Comparison of ENCODE assay signal across 8 cellular contexts in the genomic region with DNA sequence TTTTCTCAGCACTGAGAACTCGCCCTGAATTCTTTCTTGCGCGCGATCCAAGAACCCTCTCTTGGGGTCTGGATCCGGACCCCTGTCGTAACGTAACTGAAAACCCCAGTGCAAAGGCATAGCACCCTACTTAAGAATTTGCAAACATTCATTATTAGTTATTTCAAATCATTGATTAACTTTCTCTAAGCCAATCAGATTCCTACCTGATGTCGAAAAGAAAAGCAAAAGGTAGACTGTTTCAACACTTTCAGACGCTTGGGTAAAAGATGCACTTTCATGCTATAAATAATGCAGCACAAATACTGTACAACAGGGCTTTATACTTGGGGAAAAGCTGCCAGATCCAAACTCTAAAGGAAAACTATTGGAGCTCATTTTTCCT. TPM values are rescaled to one million over a fixed set of nuclear protein-coding genes. Genes with fewer than 3 reads are reported as not detected.
DNase-seq lines count a peak whose midpoint lies in the region; ATAC-seq and TF ChIP-seq lines count a peak whose summit lies in the region.
"Had no signal": no experiment of that assay in that cellular context is flagged by ENCODE, and none has a peak within 500 bp of the region (broad histone marks: within the 10 kb centered on the region; RNA-seq: fewer than 3 reads in every experiment).

No MANE protein-coding gene starts in this region.

- no peak for ATAC-seq in activated T-cell treated with anti-CD3 and anti-CD28 coated beads, Interleukin-2, amount 50 U/mL, for 4 hours

- H3K4me3 Mint-ChIP-seq in activated T-cell treated with anti-CD3 and anti-CD28 coated beads, Interleukin-2, amount 50 U/mL, for 4 hours = no peak overlapping the region
- H3K4me3 Mint-ChIP-seq: activated naive CD8-positive, alpha-beta T cell had no signal

- TF ChIP-seq CTCF in HEK293 (tag by site-specific recombination; IDR thresholded peaks at IDR 0.05) (no peak), ascending aorta (IDR thresholded peaks at IDR 0.05) (no peak)

- H3K9me3 ChIP-seq in HEK293 (ENCODE audit: control insufficient read depth, insufficient read depth, low read depth, low read length) = no peaks in the 10 kb centered on the region
- no peaks in the 10 kb centered on the region for H3K9me3 ChIP-seq in ascending aorta

- no peak for DNase-seq in ascending aorta (ENCODE audit: low spot score in 2 of 2)
- DNase-seq in kidney tubule cell (ENCODE audit: low spot score) = peak; percentile 2
- DNase-seq in substantia nigra (lab: John Stamatoyannopoulos, UW) = peak in 1 of 49 donors; percentile 5
- no peak for DNase-seq in activated T-cell treated with anti-CD3 and anti-CD28 coated beads, Interleukin-2, amount 50 U/mL, for 4 hours
- no peak for DNase-seq in activated gamma-delta T cell treated with Interleukin-2 at 50 U/mL for 16 hours
- DNase-seq in NCI-H524 treated with DMSO at 0.1 percent for 48 hours (lab: John Stamatoyannopoulos, UW) = no peak

- H3K4me3 ChIP-seq in HEK293 (ENCODE audit: low read depth, low read length) (peak overlapping the region; percentile 25; the same call in 1 of the 2 replicates), ascending aorta (peak overlapping the region; percentile 20 to 61)

- no peaks in the 10 kb centered on the region for H3K36me3 Mint-ChIP-seq in activated T-cell treated with anti-CD3 and anti-CD28 coated beads, Interleukin-2, amount 50 U/mL, for 4 hours (ENCODE audit: insufficient read depth)

- H3K27me3 Mint-ChIP-seq in activated T-cell treated with anti-CD3 and anti-CD28 coated beads, Interleukin-2, amount 50 U/mL, for 4 hours (ENCODE audit: low read depth) = peaks cover 5% of the 10 kb centered on the region

- intact Hi-C loops in ascending aorta (cut with DNase I) = loop anchor here (5.0 to 10.0 kb wide), 4 partner anchors 186 to 1497 kb away; partner anchors contain the start of genes FAM114A1, N4BP2, RELL1 and RFC1

- H3K4me1 Mint-ChIP-seq in activated T-cell treated with anti-CD3 and anti-CD28 coated beads, Interleukin-2, amount 50 U/mL, for 4 hours (ENCODE audit: low read depth) = peaks cover 7% of the 10 kb centered on the region

- H3K27me3 ChIP-seq in ascending aorta = no peaks in the 10 kb centered on the region

- POLR2A ChIA-PET in HEK293 (lab: Yijun Ruan, JAX) = no interaction called here

- CTCF ChIA-PET in HEK293 (lab: Yijun Ruan, JAX) = interaction anchor here (0.5 to 1.1 kb wide), 7 partner anchors 10 to 314 kb away, joined by 3 to 4 read pairs (median 3); partner anchors contain the start of gene FAM114A1

- no peak overlapping the region for H3K27ac ChIP-seq in HEK293 (ENCODE audit: extremely low read depth, low read depth, low read length)
- peak overlapping the region in 1 of 2 donors; percentile 41 for H3K27ac ChIP-seq in ascending aorta
- peak overlapping the region; percentile 87 for H3K27ac ChIP-seq in substantia nigra (ENCODE audit: low read depth, low read length, poor library complexity, severe bottlenecking)

- no peaks in the 10 kb centered on the region for H3K9me3 Mint-ChIP-seq in activated T-cell treated with anti-CD3 and anti-CD28 coated beads, Interleukin-2, amount 50 U/mL, for 4 hours

- H3K4me1 ChIP-seq in HEK293 (ENCODE audit: control insufficient read depth, insufficient read depth, low read length) (no peaks in the 10 kb centered on the region), ascending aorta (peaks cover 0 to 4% of the 10 kb centered on the region in 2 donors)

- H3K36me3 ChIP-seq in HEK293 (ENCODE audit: control insufficient read depth in 2 of 2, insufficient read depth in 1 of 2, low read length in 2 of 2) (peaks cover 0 to 6% of the 10 kb centered on the region in 2 experiments; a peak in 1 of 3 replicates), ascending aorta (no peaks in the 10 kb centered on the region)

TF ChIP-seq in HEK293, 187 proteins besides CTCF, POLR2A, EP300 and RAD21:
- TF ChIP-seq, protein P1, sequence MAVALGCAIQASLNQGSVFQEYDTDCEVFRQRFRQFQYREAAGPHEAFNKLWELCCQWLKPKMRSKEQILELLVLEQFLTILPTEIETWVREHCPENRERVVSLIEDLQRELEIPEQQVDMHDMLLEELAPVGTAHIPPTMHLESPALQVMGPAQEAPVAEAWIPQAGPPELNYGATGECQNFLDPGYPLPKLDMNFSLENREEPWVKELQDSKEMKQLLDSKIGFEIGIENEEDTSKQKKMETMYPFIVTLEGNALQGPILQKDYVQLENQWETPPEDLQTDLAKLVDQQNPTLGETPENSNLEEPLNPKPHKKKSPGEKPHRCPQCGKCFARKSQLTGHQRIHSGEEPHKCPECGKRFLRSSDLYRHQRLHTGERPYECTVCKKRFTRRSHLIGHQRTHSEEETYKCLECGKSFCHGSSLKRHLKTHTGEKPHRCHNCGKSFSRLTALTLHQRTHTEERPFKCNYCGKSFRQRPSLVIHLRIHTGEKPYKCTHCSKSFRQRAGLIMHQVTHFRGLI (tag by site-specific recombination; IDR thresholded peaks at IDR 0.05) = no peak
- no peak for TF ChIP-seq SCRT1 (tag by site-specific recombination; IDR thresholded peaks at IDR 0.05; ENCODE audit: borderline replicate concordance)
- no peak for TF ChIP-seq HOXA7 (CRISPR knock-in tag; IDR thresholded peaks at IDR 0.05; ENCODE audit: borderline replicate concordance)
- no peak for TF ChIP-seq ZNF704 (tag by site-specific recombination; IDR thresholded peaks at IDR 0.05)
- TF ChIP-seq ZNF664 (tag by site-specific recombination; IDR thresholded peaks at IDR 0.05) = no peak
- TF ChIP-seq SCRT2 (tag by site-specific recombination; IDR thresholded peaks at IDR 0.05) = no peak
- no peak for TF ChIP-seq BCL6B (tag by site-specific recombination; IDR thresholded peaks at IDR 0.05)
- TF ChIP-seq YY1 (tag by site-specific recombination; IDR thresholded peaks at IDR 0.05) = no peak
- TF ChIP-seq ZIC2 (tag by site-specific recombination; IDR thresholded peaks at IDR 0.05) = no peak
- no peak for TF ChIP-seq GLIS2 (tag by site-specific recombination; IDR thresholded peaks at IDR 0.05)
- TF ChIP-seq MEIS1 (CRISPR knock-in tag; IDR thresholded peaks at IDR 0.05; ENCODE audit: borderline replicate concordance) = no peak
- TF ChIP-seq ZNF112 (tag by site-specific recombination; IDR thresholded peaks at IDR 0.05) = no peak
- TF ChIP-seq ZNF433 (tag by site-specific recombination; IDR thresholded peaks at IDR 0.05; ENCODE audit: low read depth) = no peak
- TF ChIP-seq ZSCAN4 (tag by site-specific recombination; IDR thresholded peaks at IDR 0.05) = no peak
- no peak for TF ChIP-seq ZNF394 (tag by site-specific recombination; IDR thresholded peaks at IDR 0.05; ENCODE audit: borderline replicate concordance)
- no peak for TF ChIP-seq ZNF174 (tag by site-specific recombination; IDR thresholded peaks at IDR 0.05)
- TF ChIP-seq ZSCAN16 (tag by site-specific recombination; IDR thresholded peaks at IDR 0.05) = no peak
- TF ChIP-seq REPIN1 (tag by site-specific recombination; IDR thresholded peaks at IDR 0.05; ENCODE audit: low read depth) = no peak
- TF ChIP-seq, protein P2, sequence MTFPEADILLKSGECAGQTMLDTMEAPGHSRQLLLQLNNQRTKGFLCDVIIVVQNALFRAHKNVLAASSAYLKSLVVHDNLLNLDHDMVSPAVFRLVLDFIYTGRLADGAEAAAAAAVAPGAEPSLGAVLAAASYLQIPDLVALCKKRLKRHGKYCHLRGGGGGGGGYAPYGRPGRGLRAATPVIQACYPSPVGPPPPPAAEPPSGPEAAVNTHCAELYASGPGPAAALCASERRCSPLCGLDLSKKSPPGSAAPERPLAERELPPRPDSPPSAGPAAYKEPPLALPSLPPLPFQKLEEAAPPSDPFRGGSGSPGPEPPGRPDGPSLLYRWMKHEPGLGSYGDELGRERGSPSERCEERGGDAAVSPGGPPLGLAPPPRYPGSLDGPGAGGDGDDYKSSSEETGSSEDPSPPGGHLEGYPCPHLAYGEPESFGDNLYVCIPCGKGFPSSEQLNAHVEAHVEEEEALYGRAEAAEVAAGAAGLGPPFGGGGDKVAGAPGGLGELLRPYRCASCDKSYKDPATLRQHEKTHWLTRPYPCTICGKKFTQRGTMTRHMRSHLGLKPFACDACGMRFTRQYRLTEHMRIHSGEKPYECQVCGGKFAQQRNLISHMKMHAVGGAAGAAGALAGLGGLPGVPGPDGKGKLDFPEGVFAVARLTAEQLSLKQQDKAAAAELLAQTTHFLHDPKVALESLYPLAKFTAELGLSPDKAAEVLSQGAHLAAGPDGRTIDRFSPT (tag by site-specific recombination; IDR thresholded peaks at IDR 0.05) = no peak
- TF ChIP-seq ZNF138 (tag by site-specific recombination; IDR thresholded peaks at IDR 0.05; ENCODE audit: borderline replicate concordance) = no peak

RNA-seq across cellular contexts. Expression of gene WDR19, which starts 0.8 kb away (rescaled TPM):
- total RNA-seq in ascending aorta = 28.3 TPM
- 10 to 100 TPM in 2 of 3 donors, 1 to 10 TPM in 1; 9.3 to 13.4 (median 10.0) TPM for total RNA-seq in activated T-cell treated with anti-CD3 and anti-CD28 coated beads, Interleukin-2, amount 50 U/mL, for 4 hours
